Comparison of ENCODE assay signal across 10 cellular contexts in genomic region chr9:137407590-137408300, GRCh38. TPM values are rescaled to one million over a fixed set of nuclear protein-coding genes. Genes with fewer than 3 reads are reported as not detected.
DNase-seq lines count a peak whose midpoint lies in the region; ATAC-seq and TF ChIP-seq lines count a peak whose summit lies in the region.
"Had no signal": no experiment of that assay in that cellular context is flagged by ENCODE, and none has a peak within 500 bp of the region (broad histone marks: within the 10 kb centered on the region; RNA-seq: fewer than 3 reads in every experiment).

No MANE protein-coding gene starts in this region.

- POLR2A ChIA-PET in Panc1 (lab: Charles Lee), result no interaction called here

- peaks cover 10% of the 10 kb centered on the region for H3K4me1 Mint-ChIP-seq in neural progenitor cell

- H3K4me1 ChIP-seq in Panc1 (ENCODE audit: control insufficient read depth, insufficient read depth, low read length) (peaks cover 36% of the 10 kb centered on the region), esophagus squamous epithelium (peaks cover 29 to 44% (median 33%) of the 10 kb centered on the region in 3 donors), neural progenitor cell (peaks cover 13% of the 10 kb centered on the region)

- peaks cover 32% of the 10 kb centered on the region for H4K20me1 ChIP-seq in neural progenitor cell (ENCODE audit: low read depth)

- CTCF ChIA-PET in Panc1 (lab: Charles Lee), result interaction anchor here (0.5 to 1.2 kb wide), 3 partner anchors 15 to 110 kb away, joined by 4 to 5 read pairs (median 4); partner anchors contain the start of genes EXD3 and NRARP

- H3K27ac ChIP-seq in Panc1 (ENCODE audit: low read length) (peak overlapping the region; percentile 51; the same call in 1 of the 2 replicates), esophagus squamous epithelium (peak overlapping the region in 3 of 4 donors; percentile 7 to 55 (median 44)), neural progenitor cell (no peak overlapping the region)

- no peaks in the 10 kb centered on the region for H3K9me3 ChIP-seq in Panc1 (ENCODE audit: control insufficient read depth, insufficient read depth, low read depth, low read length)
- H3K9me3 ChIP-seq in esophagus squamous epithelium, result no peaks in the 10 kb centered on the region
- H3K9me3 ChIP-seq in neural progenitor cell (ENCODE audit: low read depth), result no peaks in the 10 kb centered on the region

- 48 to 83% methylated on average over 2 to 4 of the region's 31 CpGs for WGBS in esophagus squamous epithelium, 2 donors

- in situ Hi-C loops in Panc1 (cut with HindIII; ENCODE audit: low pct_unique_long_range_greater_than_20kb, low sequenced_read_pairs), result no loop called here

- no peak overlapping the region for H3K9ac ChIP-seq in neural progenitor cell

- no peak overlapping the region for H3K4me3 Mint-ChIP-seq in neural progenitor cell

- H2AFZ ChIP-seq in neural progenitor cell (replicated peaks), result no peak overlapping the region

- TF ChIP-seq CTCF in AG10803 (conservative IDR thresholded peaks at IDR 0.05; ENCODE audit: low read length) (no peak), Panc1 (IDR thresholded peaks at IDR 0.05) (no peak), esophagus squamous epithelium (IDR thresholded peaks at IDR 0.05) (no peak), neural progenitor cell (IDR thresholded peaks at IDR 0.05) (no peak)

- H3K4me2 ChIP-seq in neural progenitor cell, result peak overlapping the region; percentile 88

- H3K79me2 ChIP-seq in neural progenitor cell (ENCODE audit: low read depth), result no peaks in the 10 kb centered on the region

- H3K27me3 ChIP-seq in Panc1 (ENCODE audit: control insufficient read depth, insufficient read depth, low read length) (no peaks in the 10 kb centered on the region), esophagus squamous epithelium (peaks cover 0 to 5% (median 0%) of the 10 kb centered on the region in 4 donors), neural progenitor cell (peaks cover 10% of the 10 kb centered on the region)

- H3K9me3 Mint-ChIP-seq in neural progenitor cell, result peaks cover under 1% of the 10 kb centered on the region

- intact Hi-C loops in Panc1 (cut with micrococcal nuclease; ENCODE audit: unreplicated experiment), result no loop called here
- intact Hi-C loops in esophagus squamous epithelium (cut with DNase I), result loop anchor here (5.0 kb wide), 1 partner anchor 110 kb away; no protein-coding TSS in a partner anchor

- ATAC-seq in Panc1, result no peak
- no peak for ATAC-seq in HG02610 (IDR thresholded peaks at IDR 0.05; ENCODE audit: unreplicated experiment)
- no peak for ATAC-seq in HG02588 (IDR thresholded peaks at IDR 0.05; ENCODE audit: unreplicated experiment)

- H3K4me3 ChIP-seq in AG10803 (ENCODE audit: low read length), result no peak overlapping the region
- peak overlapping the region; percentile 30 to 49 for H3K4me3 ChIP-seq in Panc1 (ENCODE audit: low read depth in 2 of 2, low read length in 2 of 2)
- peak overlapping the region in 3 of 4 donors; percentile 34 to 65 (median 43) for H3K4me3 ChIP-seq in esophagus squamous epithelium
- peak overlapping the region; percentile 44 for H3K4me3 ChIP-seq in neural progenitor cell

- DNase-seq in AG10803 (ENCODE audit: low read depth) (peak; percentile 13), Panc1 (ENCODE audit: low read depth, low spot score) (no peak), esophagus squamous epithelium (lab: John Stamatoyannopoulos, UW) (no peak), neural progenitor cell (ENCODE audit: low spot score) (no peak), NCI-H2029 treated with DMSO at 0.1 percent for 48 hours (lab: John Stamatoyannopoulos, UW) (no peak), NCI-H1694 (lab: John Stamatoyannopoulos, UW) (no peak)

- H3K27ac Mint-ChIP-seq in neural progenitor cell, result no peak overlapping the region

- peaks cover 2% of the 10 kb centered on the region for H3K27me3 Mint-ChIP-seq in neural progenitor cell (ENCODE audit: insufficient read depth, low read depth)

- no peak for TF ChIP-seq POLR2A in esophagus squamous epithelium (IDR thresholded peaks at IDR 0.05)

- H3F3A ChIP-seq in neural progenitor cell (ENCODE audit: low read depth), result no peaks in the 10 kb centered on the region

- BruUV-seq in Panc1 (replicated peaks; lab: Mats Ljungman, UMichigan), result no TSS peak

- H3K36me3 ChIP-seq in Panc1 (ENCODE audit: control insufficient read depth, insufficient read depth, low read length), result no peaks in the 10 kb centered on the region
- no peaks in the 10 kb centered on the region for H3K36me3 ChIP-seq in esophagus squamous epithelium
- no peaks in the 10 kb centered on the region for H3K36me3 ChIP-seq in neural progenitor cell

- H3K36me3 Mint-ChIP-seq in neural progenitor cell, result peaks cover 3% of the 10 kb centered on the region

RNA-seq across cellular contexts. Expression of gene EXD3, which starts 15.2 kb away (rescaled TPM):
- 9.2 TPM for total RNA-seq in Panc1 (2021; ENCODE audit: unreplicated experiment)
- polyA plus RNA-seq in Panc1 (2012; ENCODE audit: insufficient read length), result 14.6 TPM
- total RNA-seq in esophagus squamous epithelium, result 10 to 100 TPM in 2 of 4 donors, 1 to 10 TPM in 2; 2.8 to 16.8 (median 9.1) TPM
- 4.7 and 25.1 TPM in 2 replicates for total RNA-seq in neural progenitor cell (ENCODE audit: low replicate concordance)

RNA-seq across cellular contexts. Expression of gene NOXA1, which starts 15.4 kb away (rescaled TPM):
- total RNA-seq in Panc1 (2021; ENCODE audit: unreplicated experiment), result 3.7 TPM
- 5.5 TPM for polyA plus RNA-seq in Panc1 (2012; ENCODE audit: insufficient read length)
- 1 to 10 TPM; 2.1 to 7.4 (median 4.8) TPM for total RNA-seq in esophagus squamous epithelium
- total RNA-seq in neural progenitor cell (ENCODE audit: low replicate concordance), result 0.39 and 0.65 TPM in 2 replicates

RNA-seq across cellular contexts. Expression of gene ENTPD8, which starts 33.4 kb away (rescaled TPM):
- 3.9 TPM for total RNA-seq in Panc1 (2021; ENCODE audit: unreplicated experiment)
- polyA plus RNA-seq in Panc1 (2012; ENCODE audit: insufficient read length), result 4.2 TPM
- total RNA-seq in esophagus squamous epithelium, result not detected
- not detected in 2 replicates for total RNA-seq in neural progenitor cell (ENCODE audit: low replicate concordance)
- total RNA-seq: bronchial epithelial cell had no signal
- polyA plus RNA-seq: BJ had no signal

RNA-seq across cellular contexts. Expression of gene NSMF, which starts 51.4 kb away (rescaled TPM):
- total RNA-seq in Panc1 (2021; ENCODE audit: unreplicated experiment), result 40.0 TPM
- polyA plus RNA-seq in Panc1 (2012; ENCODE audit: insufficient read length), result 53.6 TPM
- 10 to 100 TPM; 16.2 to 38.1 (median 20.6) TPM for total RNA-seq in esophagus squamous epithelium
- 17.1 and 62.0 TPM in 2 replicates for total RNA-seq in neural progenitor cell (ENCODE audit: low replicate concordance)
